ENCODE assay signal across 8 cellular contexts in the genomic region with DNA sequence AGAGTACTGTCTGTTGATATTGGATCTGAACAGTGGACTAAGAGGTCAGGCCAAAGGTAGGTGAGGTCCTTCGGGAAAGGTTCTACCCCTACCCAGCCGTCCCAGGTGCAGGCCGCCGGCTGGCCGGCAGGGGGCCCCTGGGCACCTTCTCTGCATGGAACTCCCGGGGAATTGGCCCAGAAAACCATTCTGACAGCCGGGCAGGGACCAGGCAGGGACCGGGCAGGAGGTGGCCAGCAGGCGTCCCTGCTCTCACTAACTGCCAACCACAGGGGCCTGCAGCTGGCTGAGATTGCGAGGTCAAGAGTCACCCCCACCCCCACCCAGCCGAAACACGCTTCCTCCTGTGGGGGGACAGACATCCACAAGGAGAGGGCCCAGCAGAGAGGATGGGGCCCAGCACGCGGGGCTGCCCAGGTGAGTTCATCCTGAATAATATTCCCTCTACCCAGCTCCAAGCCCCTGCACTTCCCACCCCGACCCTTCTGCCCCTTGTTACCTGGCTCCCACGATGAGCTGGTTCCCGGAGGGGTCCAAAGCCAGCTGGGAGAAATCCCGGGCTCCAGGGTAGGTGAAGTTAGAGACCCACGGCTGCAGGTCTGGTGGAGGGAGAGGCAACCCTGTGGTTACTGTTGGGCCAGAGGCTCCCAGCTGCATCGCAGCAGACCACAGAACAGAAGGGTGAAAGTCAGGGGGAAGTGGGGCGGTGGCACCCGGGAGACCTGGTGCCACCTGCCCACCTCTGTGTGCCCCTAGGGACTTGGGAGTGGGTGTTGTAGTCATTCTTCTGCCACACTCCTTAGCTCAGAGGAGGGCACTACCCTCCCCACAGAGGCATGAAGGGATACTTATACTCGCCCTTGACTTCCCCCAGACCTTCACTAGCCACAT.
DNase-seq lines count a peak whose midpoint lies in the region; ATAC-seq, FAIRE-seq and TF ChIP-seq lines count a peak whose summit lies in the region.

No MANE protein-coding gene starts in this region.

- H3K27me3 Mint-ChIP-seq in activated T-cell treated with anti-CD3 and anti-CD28 coated beads, Interleukin-2, amount 50 U/mL, for 72 hours (ENCODE audit: low read depth) = peaks cover 8% of the 10 kb centered on the region

- TF ChIP-seq CTCF in GM20000 (IDR thresholded peaks at IDR 0.05; ENCODE audit: extremely low read depth, missing control alignments) (peak; percentile 67), pancreas (IDR thresholded peaks at IDR 0.05) (peak; percentile 84 to 89 (median 86))

- no peak overlapping the region for H3K4me3 Mint-ChIP-seq in activated T-cell treated with anti-CD3 and anti-CD28 coated beads, Interleukin-2, amount 50 U/mL, for 72 hours

- no peak for FAIRE-seq in pancreas (lab: Jason Lieb, UNC)

- no peak overlapping the region for H3K27ac ChIP-seq in pancreas

- H3K9me3 Mint-ChIP-seq in activated T-cell treated with anti-CD3 and anti-CD28 coated beads, Interleukin-2, amount 50 U/mL, for 72 hours = no peaks in the 10 kb centered on the region

- H3K36me3 ChIP-seq in pancreas = no peaks in the 10 kb centered on the region

- no peaks in the 10 kb centered on the region for H3K4me1 ChIP-seq in pancreas

- WGBS in pancreas, 2 donors = 38 to 43% methylated on average over 23 of the region's 23 CpGs

- H3K4me3 ChIP-seq in pancreas = no peak overlapping the region

- intact Hi-C loops in pancreas (cut with DNase I) = loop anchor here in 2 of 3 donors (10.0 kb wide), 2 partner anchors 82 to 312 kb away; a partner anchor contains a TSS

- no peak overlapping the region for H3K27ac Mint-ChIP-seq in activated T-cell treated with anti-CD3 and anti-CD28 coated beads, Interleukin-2, amount 50 U/mL, for 72 hours

- no peaks in the 10 kb centered on the region for H3K4me1 Mint-ChIP-seq in activated T-cell treated with anti-CD3 and anti-CD28 coated beads, Interleukin-2, amount 50 U/mL, for 72 hours (ENCODE audit: low read depth)

- DNase-seq in C1 segment of cervical spinal cord (lab: John Stamatoyannopoulos, UW) (peak in 8 of 14 donors; percentile 11 to 61 (median 28)), GM20000 (ENCODE audit: low spot score) (peak; percentile 66), NCI-H2196 treated with DMSO at 0.1 percent for 48 hours (lab: John Stamatoyannopoulos, UW; ENCODE audit: unreplicated experiment) (peak; percentile 71), glomerular visceral epithelial cell (ENCODE audit: extremely low spot score) (peak; percentile 72), pancreas (peak; percentile 69 to 90 (median 86))
- DNase-seq in activated T-cell treated with anti-CD3 and anti-CD28 coated beads, Interleukin-2, amount 50 U/mL, for 72 hours = peak; percentile 40 to 42

- peak; percentile 36 to 38 for ATAC-seq in activated T-cell treated with anti-CD3 and anti-CD28 coated beads, Interleukin-2, amount 50 U/mL, for 72 hours (replicated peaks in 1 of 2)
- ATAC-seq in pancreas (peak; percentile 95 to 99 (median 98)), HG03565 (IDR thresholded peaks at IDR 0.05; ENCODE audit: unreplicated experiment) (no peak), GM18520 (IDR thresholded peaks at IDR 0.05; ENCODE audit: unreplicated experiment) (no peak)

- H3K9me3 ChIP-seq in pancreas = no peaks in the 10 kb centered on the region

- no peaks in the 10 kb centered on the region for H3K27me3 ChIP-seq in pancreas

- H3K36me3 Mint-ChIP-seq in activated T-cell treated with anti-CD3 and anti-CD28 coated beads, Interleukin-2, amount 50 U/mL, for 72 hours (ENCODE audit: insufficient read depth in 2 of 2) = no peaks in the 10 kb centered on the region

Comparison
In these comparisons a context has a peak if more than half of its experiments do, and no peak if none do; other contexts are left out.
1. DNase-seq: peak in every context shown above with its lines; median percentile 86 in pancreas; 72 in glomerular visceral epithelial cell; 71 in NCI-H2196 treated with DMSO at 0.1 percent for 48 hours; 66 in GM20000; 41 in activated T-cell treated with anti-CD3 and anti-CD28 coated beads, Interleukin-2, amount 50 U/mL, for 72 hours; 28 in C1 segment of cervical spinal cord.
2. ATAC-seq: peak in activated T-cell treated with anti-CD3 and anti-CD28 coated beads, Interleukin-2, amount 50 U/mL, for 72 hours (2 of 2) and pancreas (4 of 4); none in HG03565 (single experiment) and GM18520 (single experiment).